11 cellular contexts compared by ENCODE assay signal in genomic region chr9:89464991-89465390, GRCh38. TPM values are rescaled to one million over a fixed set of nuclear protein-coding genes. Genes with fewer than 3 reads are reported as not detected.
DNase-seq lines count a peak whose midpoint lies in the region; ATAC-seq, FAIRE-seq and TF ChIP-seq lines count a peak whose summit lies in the region.
"Had no signal": no experiment of that assay in that cellular context is flagged by ENCODE, and none has a peak within 500 bp of the region (broad histone marks: within the 10 kb centered on the region; RNA-seq: fewer than 3 reads in every experiment).

No MANE protein-coding gene starts in this region.

- TF ChIP-seq EP300 in transverse colon (IDR thresholded peaks at IDR 0.05; ENCODE audit: low read depth) = no peak

- H3K9me3 ChIP-seq in kidney (ENCODE audit: control insufficient read depth in 1 of 2, low read length in 2 of 2) (no peaks in the 10 kb centered on the region), transverse colon (no peaks in the 10 kb centered on the region)
- H3K9me3 ChIP-seq: left lung, SJSA1 had no signal

- no peaks in the 10 kb centered on the region for H3K9me3 Mint-ChIP-seq in activated B cell treated with CpG ODN at 0.5 μM for 24 hours

- CTCF ChIA-PET in activated B cell treated with CpG ODN at 0.5 μM for 24 hours (lab: Charles Lee) = interaction anchor here (0.7 to 1.7 kb wide), 2 partner anchors 42 to 84 kb away, joined by 3 to 7 read pairs; no protein-coding TSS in a partner anchor

- H3K4me3 ChIP-seq in kidney (ENCODE audit: low read length in 2 of 2) (no peak overlapping the region), transverse colon (no peak overlapping the region)
- H3K4me3 ChIP-seq: SJSA1 had no signal

- DNase-seq in activated effector memory CD4-positive, alpha-beta T cell treated with anti-CD3 and anti-CD28 coated beads, Interleukin-2, amount 50 U/mL, for 16 hours = peak; percentile 59
- no peak for DNase-seq in activated effector memory CD4-positive, alpha-beta T cell treated with Interleukin-2 at 50 U/mL for 16 hours
- DNase-seq in activated B cell treated with CpG ODN at 0.5 μM for 24 hours (peak; percentile 13), kidney (no peak), transverse colon (no peak), anterior cingulate cortex (lab: John Stamatoyannopoulos, UW) (no peak), globus pallidus (ENCODE audit: low spot score) (no peak)
- DNase-seq: left lung, NCI-H526 treated with DMSO at 0.1 percent for 48 hours had no signal

- in situ Hi-C loops in transverse colon (cut with MboI; ENCODE audit: low pct_ligation_motif_present in 1 of 4, low pct_unique_long_range_greater_than_20kb in 1 of 4, low sequenced_read_pairs in 3 of 4) = no loop called here

- intact Hi-C loops in activated B cell treated with CpG ODN at 0.5 μM for 24 hours (cut with micrococcal nuclease) = loop anchor here (1.0 to 2.0 kb wide), 6 partner anchors 19 to 84 kb away; no protein-coding TSS in a partner anchor
- intact Hi-C loops in kidney (cut with DNase I) = no loop called here
- intact Hi-C loops in transverse colon (cut with DNase I; ENCODE audit: low total_unique reads) = no loop called here

- H3K4me3 Mint-ChIP-seq in activated B cell treated with CpG ODN at 0.5 μM for 24 hours = peak overlapping the region; percentile 72

- peaks cover 27 to 31% of the 10 kb centered on the region in 2 donors for H3K4me1 ChIP-seq in kidney (ENCODE audit: control insufficient read depth in 1 of 2, insufficient read depth in 1 of 2, low read depth in 1 of 2, low read length in 2 of 2)
- H3K4me1 ChIP-seq in transverse colon = peaks cover 0 to 18% (median 0%) of the 10 kb centered on the region in 4 donors

- TF ChIP-seq POLR2A in transverse colon (IDR thresholded peaks at IDR 0.05) = no peak

- no peak for FAIRE-seq in kidney (lab: Jason Lieb, UNC)

- peak overlapping the region; percentile 80 for H3K27ac Mint-ChIP-seq in activated B cell treated with CpG ODN at 0.5 μM for 24 hours

- H3K4me1 Mint-ChIP-seq in activated B cell treated with CpG ODN at 0.5 μM for 24 hours = peaks cover 91% of the 10 kb centered on the region

- POLR2A ChIA-PET in activated B cell treated with CpG ODN at 0.5 μM for 24 hours (lab: Charles Lee) = interaction anchor here (1.4 to 1.5 kb wide), 3 partner anchors 32 to 58 kb away, joined by 4 read pairs; no protein-coding TSS in a partner anchor

- TF ChIP-seq CTCF in activated B cell treated with CpG ODN at 0.5 μM for 24 hours (IDR thresholded peaks at IDR 0.05) (no peak), kidney (IDR thresholded peaks at IDR 0.05; ENCODE audit: borderline replicate concordance, extremely low read depth, insufficient read depth) (no peak), transverse colon (IDR thresholded peaks at IDR 0.05) (no peak)

- H3K27ac ChIP-seq in kidney (ENCODE audit: low read depth in 2 of 2, low read length in 2 of 2) (peak overlapping the region; percentile 20 to 29), transverse colon (peak overlapping the region; percentile 30 to 78 (median 72))
- H3K27ac ChIP-seq: SJSA1 had no signal

- H3K9ac ChIP-seq in kidney (ENCODE audit: low read length in 2 of 2) = no peak overlapping the region

- no peaks in the 10 kb centered on the region for H3K27me3 ChIP-seq in transverse colon
- H3K27me3 ChIP-seq: left lung had no signal

- no peaks in the 10 kb centered on the region for H3K27me3 Mint-ChIP-seq in activated B cell treated with CpG ODN at 0.5 μM for 24 hours

- 60 to 66% methylated on average over 1 to 8 of the region's 8 CpGs for WGBS in transverse colon (ENCODE audit: low coverage in 1 of 2), 2 donors

- H3K36me3 ChIP-seq in kidney (ENCODE audit: control insufficient read depth in 1 of 2, insufficient read depth in 2 of 2, low read length in 2 of 2) (no peaks in the 10 kb centered on the region), transverse colon (no peaks in the 10 kb centered on the region)
- H3K36me3 ChIP-seq: left lung, SJSA1 had no signal

- no peak for ATAC-seq in activated B cell treated with CpG ODN at 0.5 μM for 24 hours (ENCODE audit: low read depth)
- ATAC-seq in HG02884 (IDR thresholded peaks at IDR 0.05; ENCODE audit: unreplicated experiment) = no peak

- peaks cover 9% of the 10 kb centered on the region for H3K36me3 Mint-ChIP-seq in activated B cell treated with CpG ODN at 0.5 μM for 24 hours (ENCODE audit: low read depth)

RNA-seq across cellular contexts. Expression of gene SEMA4D, which starts 32.9 kb away (rescaled TPM):
- total RNA-seq in activated B cell treated with CpG ODN at 0.5 μM for 24 hours (68.0 and 79.7 TPM in 2 replicates), kidney (147 TPM), transverse colon (10 to 100 TPM in 3 of 4 donors, 1 to 10 TPM in 1; 8.7 to 29.1 (median 14.5) TPM)
- 18.9 TPM for polyA plus RNA-seq in kidney (ENCODE audit: insufficient read depth, low read depth, low replicate concordance)

Comparison
In these comparisons a context has a peak if more than half of its experiments do, and no peak if none do; other contexts are left out.
1. DNase-seq: peak in activated effector memory CD4-positive, alpha-beta T cell treated with anti-CD3 and anti-CD28 coated beads, Interleukin-2, amount 50 U/mL, for 16 hours (single experiment) and activated B cell treated with CpG ODN at 0.5 μM for 24 hours (single experiment); none in activated effector memory CD4-positive, alpha-beta T cell treated with Interleukin-2 at 50 U/mL for 16 hours (single experiment), kidney (single experiment), transverse colon (single experiment), anterior cingulate cortex (0 of 58) and globus pallidus (single experiment).